In genomic region chr10:75067272-75067671, GRCh38 we compare ENCODE assay signal across 29 cellular contexts.
"Had no signal": no experiment of that assay in that cellular context is flagged by ENCODE, and none has a peak within 500 bp of the region (broad histone marks: within the 10 kb centered on the region; RNA-seq: fewer than 3 reads in every experiment).

No MANE protein-coding gene starts in this region.

- H3K36me3 Mint-ChIP-seq: activated naive CD4-positive, alpha-beta T cell treated with anti-CD3 and anti-CD28 coated beads, Interleukin-2, amount 10 ng/mL, durations not matched to agents 7 days and 5 days; activated naive CD4-positive, alpha-beta T cell treated with anti-CD3 and anti-CD28 coated beads, Interleukin-2, amount 50 U/mL, for 72 hours; activated naive CD8-positive, alpha-beta T cell treated with anti-CD3 and anti-CD28 coated beads, Interleukin-2, amount 10 ng/mL, durations not matched to agents 7 days and 5 days; brain had no signal

- H3K27ac ChIP-seq: breast epithelium, cardiac muscle cell, colonic mucosa, epithelial cell of prostate, esophagus squamous epithelium, gastroesophageal sphincter had no signal

- H3K9me3 Mint-ChIP-seq: activated CD4-positive, alpha-beta T cell treated with anti-CD3 and anti-CD28 coated beads, Interleukin-2, amount 10 ng/mL, durations not matched to agents 24 days and 14 days; activated naive CD4-positive, alpha-beta T cell treated with anti-CD3 and anti-CD28 coated beads, Interleukin-2, amount 10 ng/mL, durations not matched to agents 7 days and 5 days; activated naive CD4-positive, alpha-beta T cell treated with anti-CD3 and anti-CD28 coated beads, Interleukin-2, amount 50 U/mL, for 72 hours; activated naive CD8-positive, alpha-beta T cell treated with anti-CD3 and anti-CD28 coated beads, Interleukin-2, amount 10 ng/mL, durations not matched to agents 7 days and 5 days; activated T-cell treated with anti-CD3 and anti-CD28 coated beads, Interleukin-2, amount 50 U/mL, for 24 hours; activated T-cell treated with anti-CD3 and anti-CD28 coated beads, Interleukin-2, amount 50 U/mL, for 72 hours had no signal

- H3K4me1 ChIP-seq: ascending aorta, breast epithelium, colonic mucosa had no signal

- H3K27ac Mint-ChIP-seq: activated CD4-positive, alpha-beta memory T cell treated with anti-CD3 and anti-CD28 coated beads, Interleukin-2, amount 10 ng/mL, durations not matched to agents 7 days and 5 days; activated CD4-positive, alpha-beta T cell treated with anti-CD3 and anti-CD28 coated beads for 36 hours; activated CD4-positive, alpha-beta T cell treated with anti-CD3 and anti-CD28 coated beads, Interleukin-2, amount 10 ng/mL, durations not matched to agents 24 days and 14 days; activated naive CD4-positive, alpha-beta T cell treated with anti-CD3 and anti-CD28 coated beads, Interleukin-2, amount 10 ng/mL, durations not matched to agents 7 days and 5 days; activated naive CD4-positive, alpha-beta T cell treated with anti-CD3 and anti-CD28 coated beads, Interleukin-2, amount 50 U/mL, for 72 hours; activated naive CD8-positive, alpha-beta T cell treated with anti-CD3 and anti-CD28 coated beads, Interleukin-2, amount 10 ng/mL, durations not matched to agents 7 days and 5 days; activated T-cell treated with anti-CD3 and anti-CD28 coated beads, Interleukin-2, amount 50 U/mL, for 24 hours; activated T-cell treated with anti-CD3 and anti-CD28 coated beads, Interleukin-2, amount 50 U/mL, for 72 hours had no signal

- FAIRE-seq: endometrium, endothelial cell of umbilical vein had no signal

- H3K4me3 ChIP-seq: ascending aorta, breast epithelium, cardiac muscle cell, colonic mucosa, esophagus squamous epithelium, gastroesophageal sphincter had no signal

- ATAC-seq: activated CD4-positive, alpha-beta T cell treated with anti-CD3 and anti-CD28 coated beads for 36 hours; activated naive CD4-positive, alpha-beta T cell treated with anti-CD3 and anti-CD28 coated beads, Interleukin-2, amount 50 U/mL, for 72 hours; activated T-cell treated with anti-CD3 and anti-CD28 coated beads, Interleukin-2, amount 50 U/mL, for 72 hours; gastroesophageal sphincter had no signal

- H3K4me3 Mint-ChIP-seq: activated CD4-positive, alpha-beta memory T cell treated with anti-CD3 and anti-CD28 coated beads, Interleukin-2, amount 10 ng/mL, durations not matched to agents 7 days and 5 days; activated CD4-positive, alpha-beta T cell treated with anti-CD3 and anti-CD28 coated beads for 36 hours; activated CD4-positive, alpha-beta T cell treated with anti-CD3 and anti-CD28 coated beads, Interleukin-2, amount 10 ng/mL, durations not matched to agents 24 days and 14 days; activated naive CD4-positive, alpha-beta T cell treated with anti-CD3 and anti-CD28 coated beads, Interleukin-2, amount 10 ng/mL, durations not matched to agents 7 days and 5 days; activated naive CD8-positive, alpha-beta T cell treated with anti-CD3 and anti-CD28 coated beads, Interleukin-2, amount 10 ng/mL, durations not matched to agents 7 days and 5 days; activated T-cell treated with anti-CD3 and anti-CD28 coated beads, Interleukin-2, amount 50 U/mL, for 24 hours; activated T-cell treated with anti-CD3 and anti-CD28 coated beads, Interleukin-2, amount 50 U/mL, for 72 hours; brain had no signal

- H3K9me3 ChIP-seq: ascending aorta, breast epithelium, colonic mucosa, esophagus squamous epithelium, gastroesophageal sphincter had no signal

- H3K27me3 ChIP-seq: ascending aorta, breast epithelium, colonic mucosa, gastroesophageal sphincter had no signal

- H3K27me3 Mint-ChIP-seq: activated CD4-positive, alpha-beta memory T cell treated with anti-CD3 and anti-CD28 coated beads, Interleukin-2, amount 10 ng/mL, durations not matched to agents 7 days and 5 days; activated CD4-positive, alpha-beta T cell treated with anti-CD3 and anti-CD28 coated beads for 36 hours; activated CD4-positive, alpha-beta T cell treated with anti-CD3 and anti-CD28 coated beads, Interleukin-2, amount 10 ng/mL, durations not matched to agents 24 days and 14 days; activated naive CD4-positive, alpha-beta T cell treated with anti-CD3 and anti-CD28 coated beads, Interleukin-2, amount 10 ng/mL, durations not matched to agents 7 days and 5 days; activated naive CD8-positive, alpha-beta T cell treated with anti-CD3 and anti-CD28 coated beads, Interleukin-2, amount 10 ng/mL, durations not matched to agents 7 days and 5 days; activated T-cell treated with anti-CD3 and anti-CD28 coated beads, Interleukin-2, amount 50 U/mL, for 24 hours had no signal

- DNase-seq: activated CD4-positive, alpha-beta memory T cell treated with anti-CD3 and anti-CD28 coated beads, Interleukin-2, amount 10 ng/mL, durations not matched to agents 7 days and 5 days; activated CD4-positive, alpha-beta T cell treated with anti-CD3 and anti-CD28 coated beads for 36 hours; activated CD4-positive, alpha-beta T cell treated with anti-CD3 and anti-CD28 coated beads, Interleukin-2, amount 10 ng/mL, durations not matched to agents 24 days and 14 days; activated CD4-positive, CD25-positive, alpha-beta regulatory T cell; activated CD4-positive, CD25-positive, alpha-beta regulatory T cell treated with anti-CD3 and anti-CD28 coated beads, Interleukin-2, amount 50 U/mL, for 72 hours; activated CD8-positive, alpha-beta memory T cell treated with anti-CD3 and anti-CD28 coated beads, Interleukin-2, amount 50 U/mL, for 48 hours; activated gamma-delta T cell; activated naive CD4-positive, alpha-beta T cell; activated naive CD4-positive, alpha-beta T cell treated with anti-CD3 and anti-CD28 coated beads, Interleukin-2, amount 10 ng/mL, durations not matched to agents 7 days and 5 days; activated naive CD8-positive, alpha-beta T cell treated with anti-CD3 and anti-CD28 coated beads, Interleukin-2, amount 10 ng/mL, durations not matched to agents 7 days and 5 days; activated T-cell treated with anti-CD3 and anti-CD28 coated beads for 4 hours; activated T-cell treated with anti-CD3 and anti-CD28 coated beads, Interleukin-2, amount 50 U/mL, for 24 hours; activated T-cell treated with anti-CD3 and anti-CD28 coated beads, Interleukin-2, amount 50 U/mL, for 72 hours; central memory CD4-positive, alpha-beta T cell; cerebellar nuclear complex; colonic mucosa; effector CD8-positive, alpha-beta T cell; esophagus squamous epithelium; foreskin melanocyte; T-helper 2 cell had no signal

- H3K36me3 ChIP-seq: ascending aorta, breast epithelium, cardiac muscle cell, colonic mucosa, esophagus squamous epithelium, gastroesophageal sphincter had no signal
